ENCODE assay signal across 26 cellular contexts in genomic region chr14:44626423-44626822, GRCh38.
"Had no signal": no experiment of that assay in that cellular context is flagged by ENCODE, and none has a peak within 500 bp of the region (broad histone marks: within the 10 kb centered on the region; RNA-seq: fewer than 3 reads in every experiment).

No MANE protein-coding gene starts in this region.

- H3K36me3 ChIP-seq: esophagus muscularis mucosa, gastroesophageal sphincter, heart left ventricle, lower lobe of right lung, ovary, spleen, thoracic aorta, tibial nerve, upper lobe of left lung, uterus had no signal

- FAIRE-seq: endothelial cell of umbilical vein, islet of Langerhans had no signal

- H2AFZ ChIP-seq: hepatocyte had no signal

- H3K4me3 ChIP-seq: coronary artery, esophagus muscularis mucosa, gastroesophageal sphincter, heart left ventricle, hepatocyte, lower lobe of right lung, ovary, psoas muscle, skin epidermis, spleen, thoracic aorta, tibial nerve, upper lobe of left lung, uterus had no signal

- H3K9me3 ChIP-seq: esophagus muscularis mucosa, gastroesophageal sphincter, heart left ventricle, lower lobe of right lung, ovary, psoas muscle, spleen, thoracic aorta, tibial nerve, upper lobe of left lung, uterus had no signal

- H3K4me1 ChIP-seq: esophagus muscularis mucosa, foreskin keratinocyte, gastroesophageal sphincter, heart left ventricle, lower lobe of right lung, psoas muscle, spleen, tibial nerve, upper lobe of left lung, uterus had no signal

- H3K4me2 ChIP-seq: hepatocyte had no signal

- H3K27me3 ChIP-seq: esophagus muscularis mucosa, foreskin keratinocyte, gastroesophageal sphincter, heart left ventricle, hepatocyte, ovary, spleen, tibial nerve, upper lobe of left lung, uterus had no signal

- ATAC-seq: foreskin keratinocyte; gastroesophageal sphincter; heart left ventricle; left ventricle myocardium superior; lower lobe of right lung; natural killer cell; psoas muscle; right cardiac atrium; stimulated activated memory B cell treated with anti-CD40 and anti-IgM and Interleukin-4, amounts not matched to agents 10 μg/mL and 1 μg/mL and 100 μg/mL, for 72 hours had no signal

- H3K79me2 ChIP-seq: hepatocyte had no signal

- H3K27ac ChIP-seq: coronary artery, esophagus muscularis mucosa, foreskin keratinocyte, gastroesophageal sphincter, heart left ventricle, hepatocyte, lower lobe of right lung, ovary, psoas muscle, skin epidermis, spleen, thoracic aorta, tibial nerve, upper lobe of left lung, uterus had no signal

- DNase-seq: dermis blood vessel endothelial cell; effector memory CD4-positive, alpha-beta T cell; foreskin keratinocyte; heart left ventricle; left ventricle myocardium superior; lower lobe of right lung; natural killer cell; occipital lobe; ovary; posterior cingulate gyrus; psoas muscle; right cardiac atrium; spleen; stimulated activated CD4-positive, alpha-beta T cell treated with anti-CD3 and anti-CD28 coated beads, Interleukin-4, amount 100 ng/mL, for 4 hours; upper lobe of left lung; uterus had no signal
